Comparison of ENCODE assay signal across 9 cellular contexts in the genomic region with DNA sequence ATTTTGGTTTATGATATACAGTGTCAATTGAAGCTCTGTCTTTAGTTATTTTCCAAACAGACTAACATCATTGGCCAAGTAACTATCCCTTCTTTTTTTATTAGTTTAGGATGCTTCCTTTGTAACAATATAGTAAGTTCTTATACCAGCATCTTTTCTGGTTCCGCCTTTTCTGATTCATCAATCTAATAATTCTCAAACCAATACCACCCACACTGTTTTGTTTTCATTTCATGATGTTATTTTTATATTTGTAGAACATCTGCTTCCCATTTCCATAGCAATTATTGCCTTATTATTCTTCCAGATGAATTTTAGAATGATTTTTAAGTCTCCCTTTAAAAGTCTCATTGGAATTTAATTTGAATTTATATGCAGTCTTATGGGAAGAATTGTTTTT.
"Had no signal": no experiment of that assay in that cellular context is flagged by ENCODE, and none has a peak within 500 bp of the region (broad histone marks: within the 10 kb centered on the region; RNA-seq: fewer than 3 reads in every experiment).

No MANE protein-coding gene starts in this region.

- H3K9me3 ChIP-seq: HAP-1 had no signal

- DNase-seq: GM23248, GOT3, H7, HFFc6, KBM-7 had no signal

- H3K27ac ChIP-seq: GM23248, HL-60 had no signal

- H3K36me3 ChIP-seq: HAP-1 had no signal

- H3K4me1 ChIP-seq: HAP-1 had no signal

- ATAC-seq: HCT116, HepG2 had no signal

- H3K4me3 ChIP-seq: GM23248, HAP-1 had no signal
